8 cellular contexts compared by ENCODE assay signal in the genomic region with DNA sequence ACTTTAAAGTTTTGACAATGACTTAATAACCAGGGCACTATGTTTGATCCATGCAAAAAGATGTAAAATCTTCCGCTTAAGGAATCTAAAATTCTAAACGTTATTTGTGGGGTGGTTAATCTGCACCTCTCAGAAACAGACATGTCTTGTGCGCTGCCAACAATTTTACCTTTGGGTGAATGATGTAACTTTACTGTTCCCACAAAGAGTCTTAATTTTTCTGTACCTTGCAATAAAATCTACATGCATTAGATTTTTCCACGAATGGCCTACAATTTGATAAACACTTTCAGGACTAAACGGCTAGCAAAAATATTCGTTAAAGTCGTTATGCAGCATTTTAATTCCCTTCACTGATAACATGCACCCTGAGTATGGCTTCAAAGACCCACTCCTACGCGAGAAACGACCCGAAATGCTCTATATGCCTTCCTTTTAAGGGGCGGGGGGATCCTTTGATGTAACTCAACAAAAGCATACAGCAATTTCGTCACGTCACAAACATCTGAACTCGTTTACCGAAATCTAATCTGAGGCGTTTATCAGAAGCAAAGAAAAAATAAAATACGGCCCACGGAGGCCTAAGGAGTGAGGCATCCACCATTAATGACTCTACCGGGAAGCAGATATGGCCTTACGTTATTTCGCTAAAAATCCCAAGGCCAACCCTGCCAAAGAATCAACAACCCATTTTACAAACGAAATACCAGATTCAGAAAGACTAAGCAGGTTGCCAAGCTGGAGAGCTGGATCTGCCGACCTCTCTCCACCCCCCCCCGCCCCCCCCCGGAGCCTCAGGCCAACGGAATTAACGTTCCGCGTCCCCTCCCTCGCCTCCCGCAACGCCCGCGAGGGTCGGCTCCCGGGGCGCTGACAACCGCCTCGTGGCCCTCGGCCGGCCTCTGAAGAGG. TPM values are rescaled to one million over a fixed set of nuclear protein-coding genes. Genes with fewer than 3 reads are reported as not detected.
DNase-seq lines count a peak whose midpoint lies in the region; ATAC-seq, FAIRE-seq and TF ChIP-seq lines count a peak whose summit lies in the region.

No MANE protein-coding gene starts in this region.

- peak overlapping the region; percentile 99 for H3K27ac Mint-ChIP-seq in Caco-2 (ENCODE audit: unreplicated experiment)
- H3K27ac Mint-ChIP-seq in H9, result peak overlapping the region; percentile 99

- H2AFZ ChIP-seq in H9 (ENCODE audit: low read length) (no peak overlapping the region), OCI-LY3 (ENCODE audit: low read depth, low read length) (peak overlapping the region; percentile 32; the same call in 1 of the 2 replicates), GM12878 (ENCODE audit: control insufficient read depth, low read depth, low read length) (peak overlapping the region; percentile 96)

- H3K4me1 Mint-ChIP-seq in Caco-2 (ENCODE audit: low read depth, unreplicated experiment), result peaks cover 8% of the 10 kb centered on the region
- H3K4me1 Mint-ChIP-seq in H9, result peaks cover 10 to 15% of the 10 kb centered on the region in 2 experiments

- no peak overlapping the region for H3T11ph ChIP-seq in H9 (ENCODE audit: low read length)

- TF ChIP-seq CTCF in Caco-2 (IDR thresholded peaks at IDR 0.05; ENCODE audit: insufficient read depth in 1 of 2, low read depth in 1 of 2, low read length in 1 of 2, severe bottlenecking in 1 of 2, unreplicated experiment in 1 of 2) (no peak), H9 (conservative IDR thresholded peaks at IDR 0.05) (no peak), OCI-LY3 (IDR thresholded peaks at IDR 0.05; ENCODE audit: low read depth, low read length) (no peak), GM12878 (IDR thresholded peaks at IDR 0.05 in 2 of 3, conservative IDR thresholded peaks at IDR 0.05 in 1 of 3; ENCODE audit: control insufficient read depth in 2 of 3, extremely low read depth in 1 of 3, insufficient read depth in 1 of 3, low read depth in 3 of 3, low read length in 3 of 3) (no peak)

- H2AK5ac ChIP-seq in H9 (ENCODE audit: insufficient read length, low read length), result no peak overlapping the region

- intact Hi-C loops in Caco-2 (cut with micrococcal nuclease; ENCODE audit: unreplicated experiment) (loop anchor here (1.0 to 5.0 kb wide), 4 partner anchors 49 to 326 kb away; partner anchors contain the start of genes CCNB1 and MARVELD2), GM12878 (cut with micrococcal nuclease; ENCODE audit: unreplicated experiment) (loop anchor here (1.0 to 10.0 kb wide), 4 partner anchors 104 to 275 kb away; partner anchors contain the start of genes CCNB1 and CDK7)

- H4K5ac ChIP-seq in H9 (ENCODE audit: insufficient read length, low read depth, low read length), result no peak overlapping the region

- ATAC-seq in GM12878 (peak; percentile 4), HG02610 (IDR thresholded peaks at IDR 0.05; ENCODE audit: unreplicated experiment) (no peak)

- H3K14ac ChIP-seq in H9 (ENCODE audit: insufficient read depth, low read length), result peak overlapping the region; percentile 80; the same call in 1 of the 2 replicates

- H3K4me3 ChIP-seq in Caco-2 (ENCODE audit: low read depth, low read length), result peak overlapping the region; percentile 67
- H3K4me3 ChIP-seq in OCI-LY3 (ENCODE audit: low read length), result peak overlapping the region; percentile 100
- peak overlapping the region; percentile 93 for H3K4me3 ChIP-seq in GM12878
- peak overlapping the region; percentile 98 for H3K4me3 ChIP-seq in iPS-20b (ENCODE audit: low read length)

- no peak overlapping the region for H4K8ac ChIP-seq in H9 (replicated peaks; ENCODE audit: insufficient read length, low read depth, low read length)

- H3K4me2 ChIP-seq in H9 (ENCODE audit: insufficient read depth, insufficient read length, low read length), result peak overlapping the region; percentile 89
- peak overlapping the region; percentile 93 for H3K4me2 ChIP-seq in OCI-LY3 (ENCODE audit: low read length)
- peak overlapping the region; percentile 80 for H3K4me2 ChIP-seq in GM12878 (ENCODE audit: control insufficient read depth, insufficient read depth)

- H3K27me3 ChIP-seq in Caco-2 (replicated peaks; ENCODE audit: control insufficient read depth, insufficient read depth, low read length) (no peaks in the 10 kb centered on the region), H9 (ENCODE audit: insufficient read depth, low read length) (no peaks in the 10 kb centered on the region), OCI-LY3 (ENCODE audit: low read depth, low read length) (no peaks in the 10 kb centered on the region), GM12878 (replicated peaks in 1 of 2; ENCODE audit: control insufficient read depth in 2 of 2, insufficient read depth in 2 of 2, low read length in 1 of 2) (no peaks in the 10 kb centered on the region), iPS-20b (ENCODE audit: insufficient read depth, low read length) (no peaks in the 10 kb centered on the region)

- SMC1A ChIA-PET in GM12878 (lab: Charles Lee; ENCODE audit: uncharacterized antibody, unreplicated experiment), result interaction anchor here (0.5 to 1.9 kb wide), 3 partner anchors 8 to 273 kb away, joined by 3 to 5 read pairs (median 4); no protein-coding TSS in a partner anchor

- no peak overlapping the region for H2BK12ac ChIP-seq in H9 (ENCODE audit: insufficient read length, low read depth, low read length)

- RAD21 ChIA-PET in GM12878 (lab: Charles Lee; ENCODE audit: unreplicated experiment), result no interaction called here

- H3K4me3 Mint-ChIP-seq in Caco-2 (ENCODE audit: unreplicated experiment) (peak overlapping the region; percentile 90), H9 (peak overlapping the region; percentile 97 to 98)

- H3K27me3 Mint-ChIP-seq in Caco-2 (ENCODE audit: insufficient read depth, unreplicated experiment) (no peaks in the 10 kb centered on the region), H9 (ENCODE audit: low read depth) (no peaks in the 10 kb centered on the region)

- no peaks in the 10 kb centered on the region for H3K9me3 ChIP-seq in Caco-2
- no peaks in the 10 kb centered on the region for H3K9me3 ChIP-seq in H9 (ENCODE audit: control insufficient read depth, low read depth, low read length)
- no peaks in the 10 kb centered on the region for H3K9me3 ChIP-seq in OCI-LY3 (ENCODE audit: insufficient read depth, low read length)
- H3K9me3 ChIP-seq in GM12878 (replicated peaks; ENCODE audit: control insufficient read depth, insufficient read depth, low read length), result no peaks in the 10 kb centered on the region
- H3K9me3 ChIP-seq in iPS-20b (ENCODE audit: insufficient read depth, low read depth, low read length), result no peaks in the 10 kb centered on the region

- no peak for TF ChIP-seq RAD21 in GM12878 (IDR thresholded peaks at IDR 0.05; ENCODE audit: insufficient read depth, low read depth, low read length)

- H3K36me3 Mint-ChIP-seq in Caco-2 (ENCODE audit: insufficient read depth, unreplicated experiment), result peaks cover 68% of the 10 kb centered on the region
- peaks cover 21 to 31% (median 26%) of the 10 kb centered on the region in 3 experiments; a peak in 6 of 7 replicates for H3K36me3 Mint-ChIP-seq in H9 (ENCODE audit: insufficient read depth in 1 of 3, low read depth in 3 of 3)

- POLR2A ChIA-PET in Caco-2 (lab: Charles Lee), result interaction anchor here (0.5 to 0.7 kb wide), 2 partner anchors 30 to 282 kb away, joined by 4 to 8 read pairs; no protein-coding TSS in a partner anchor
- POLR2A ChIA-PET in GM12878 (lab: Charles Lee), result no interaction called here

- no peak overlapping the region for H2BK20ac ChIP-seq in H9 (ENCODE audit: low read depth, low read length, poor library complexity, severe bottlenecking)

- H4K20me1 ChIP-seq in H9 (ENCODE audit: control insufficient read depth, insufficient read depth, insufficient read length) (peaks cover 3% of the 10 kb centered on the region), OCI-LY3 (ENCODE audit: insufficient read depth, low read length) (peaks cover 3% of the 10 kb centered on the region; the same call in 1 of the 2 replicates), GM12878 (ENCODE audit: control insufficient read depth, insufficient read depth) (no peaks in the 10 kb centered on the region)

- no peak overlapping the region for H2BK5ac ChIP-seq in H9 (ENCODE audit: insufficient read length, low read length)

- H3K18ac ChIP-seq in H9 (ENCODE audit: insufficient read length, low read depth, low read length), result peak overlapping the region; percentile 93

- no CpG with 5 or more reads among the region's 42 CpGs for WGBS in H9 (ENCODE audit: extremely low coverage, insufficient read length, low lambda C conversion rate)
- 1% methylated on average over 34 of the region's 42 CpGs for WGBS in GM12878 (ENCODE audit: insufficient coverage, insufficient replicate concordance, low lambda C conversion rate, missing lambda C conversion rate)

- TF ChIP-seq POLR2A in GM12878 (IDR thresholded peaks at IDR 0.05; ENCODE audit: low read depth, low read length), result no peak

- H2BK120ac ChIP-seq in H9 (ENCODE audit: low read depth, low read length, poor library complexity, severe bottlenecking), result no peak overlapping the region

- no peak overlapping the region for H2BK15ac ChIP-seq in H9 (ENCODE audit: low read depth, low read length)

- H3K27ac ChIP-seq in H9 (ENCODE audit: insufficient read length, low read depth, low read length), result peak overlapping the region; percentile 73
- peak overlapping the region; percentile 85 for H3K27ac ChIP-seq in OCI-LY3 (ENCODE audit: low read length)
- peak overlapping the region; percentile 99 for H3K27ac ChIP-seq in GM12878 (ENCODE audit: control insufficient read depth, insufficient read depth)
- peak overlapping the region; percentile 93 for H3K27ac ChIP-seq in iPS-20b (ENCODE audit: low read length)

- H3K56ac ChIP-seq in H9 (ENCODE audit: insufficient read length, low read depth, low read length), result no peak overlapping the region

- H3K4me1 ChIP-seq in Caco-2 (peaks cover 15% of the 10 kb centered on the region), H9 (ENCODE audit: insufficient read depth, low read length) (no peaks in the 10 kb centered on the region), OCI-LY3 (ENCODE audit: low read length) (peaks cover 14% of the 10 kb centered on the region), GM12878 (ENCODE audit: control insufficient read depth, insufficient read depth, low read length) (no peaks in the 10 kb centered on the region; the same call in 1 of the 2 replicates), iPS-20b (ENCODE audit: insufficient read depth, low read length) (no peaks in the 10 kb centered on the region)

- in situ Hi-C loops in GM12878 (cut with MboI), result no loop called here

- H3K23me2 ChIP-seq in H9 (ENCODE audit: insufficient read length, low read depth, low read length, poor library complexity, severe bottlenecking), result peaks cover 2% of the 10 kb centered on the region

- H3K36me3 ChIP-seq in Caco-2 (ENCODE audit: control insufficient read depth, insufficient read depth, low read length) (no peaks in the 10 kb centered on the region; the same call in 1 of the 2 replicates), OCI-LY3 (replicated peaks; ENCODE audit: low read depth, low read length) (peaks cover 14% of the 10 kb centered on the region), GM12878 (ENCODE audit: control insufficient read depth in 2 of 2, insufficient read depth in 2 of 2, low read length in 1 of 2) (peaks cover 0 to 19% of the 10 kb centered on the region in 2 experiments; a peak in 2 of 4 replicates), iPS-20b (ENCODE audit: insufficient read depth, low read depth, low read length) (peaks cover 31% of the 10 kb centered on the region)

- no peak for FAIRE-seq in GM12878 (lab: Jason Lieb, UNC)

- H3K79me1 ChIP-seq in H9 (ENCODE audit: insufficient read depth, low read depth, low read length, poor library complexity, severe bottlenecking), result no peaks in the 10 kb centered on the region

- DNase-seq in Caco-2, result peak in 1 of 2 experiments; percentile 55
- no peak for DNase-seq in H9
- no peak for DNase-seq in GM12878 (ENCODE audit: low read depth, low spot score)
- DNase-seq in stimulated activated CD4-positive, alpha-beta T cell treated with anti-CD3 and anti-CD28 coated beads, Interleukin-4, amount 100 ng/mL, for 1 hour, result peak; percentile 14
- no peak for DNase-seq in GM19238 (ENCODE audit: insufficient read length, low spot score)

- BruUV-seq in Caco-2 (replicated peaks; lab: Mats Ljungman, UMichigan) (TSS peak; percentile 65), GM12878 (replicated peaks; lab: Mats Ljungman, UMichigan) (TSS peak; percentile 75)

- H3K9me3 Mint-ChIP-seq in Caco-2 (ENCODE audit: unreplicated experiment), result no peaks in the 10 kb centered on the region
- no peaks in the 10 kb centered on the region for H3K9me3 Mint-ChIP-seq in H9

- H3K23ac ChIP-seq in H9 (ENCODE audit: insufficient read length, low read depth, low read length), result no peak overlapping the region

- H3K4ac ChIP-seq in H9 (ENCODE audit: low read depth, low read length), result no peak overlapping the region

- H3K79me2 ChIP-seq in H9 (ENCODE audit: insufficient read depth, low read length) (peaks cover 31% of the 10 kb centered on the region; the same call in 1 of the 2 replicates), OCI-LY3 (ENCODE audit: low read length) (peaks cover 88% of the 10 kb centered on the region), GM12878 (ENCODE audit: control insufficient read depth, insufficient read depth, low read length) (peaks cover 93% of the 10 kb centered on the region)

- H4K91ac ChIP-seq in H9 (ENCODE audit: insufficient read length, low read depth, low read length), result no peak overlapping the region

- H3K9ac ChIP-seq in H9 (ENCODE audit: extremely low read depth, insufficient read length, low read length), result peak overlapping the region; percentile 96
- peak overlapping the region; percentile 95 for H3K9ac ChIP-seq in OCI-LY3 (ENCODE audit: low read length)
- H3K9ac ChIP-seq in GM12878 (ENCODE audit: control insufficient read depth, insufficient read depth, low read length), result peak overlapping the region; percentile 97
- peak overlapping the region; percentile 98 for H3K9ac ChIP-seq in iPS-20b (ENCODE audit: low read depth, low read length)

- CTCF ChIA-PET in Caco-2 (lab: Charles Lee), result no interaction called here
- CTCF ChIA-PET in GM12878 (lab: Yijun Ruan, JAX), result interaction anchor here (1.1 to 1.8 kb wide), 2 partner anchors 36 to 275 kb away, joined by 3 to 6 read pairs; partner anchors contain the start of genes CCDC125 and SLC30A5

- no peak for TF ChIP-seq EP300 in GM12878 (IDR thresholded peaks at IDR 0.05; ENCODE audit: borderline replicate concordance in 1 of 2, control insufficient read depth in 1 of 2, low read depth in 2 of 2, low read length in 2 of 2)

RNA-seq across cellular contexts. Expression of gene AK6, which starts 0.6 kb away (rescaled TPM):
- 66.8 and 75.1 TPM in 2 replicates for total RNA-seq in Caco-2 (2022)
- total RNA-seq in H9 (2021), result 39.0 and 40.8 TPM in 2 replicates
- 16.1 and 19.0 TPM in 2 replicates for total RNA-seq in GM12878 (2013; cell fraction: nucleolus; rRNA removed)
- 45.2 and 64.5 TPM in 2 replicates for total RNA-seq in GM12878 (2014; rRNA removed)
- total RNA-seq in GM12878 (2014; rRNA removed; fragmentation: Illumina TruSeq; extraction: Trizol), result 62.6 and 64.5 TPM in 2 replicates
- total RNA-seq in GM12878 (2021), result 50.7 and 53.5 TPM in 2 replicates
- polyA plus RNA-seq in GM12878 (2011; ENCODE audit: low read depth), result 19.4 TPM
- polyA plus RNA-seq in GM12878 (2011; rRNA removed), result 88.2 and 155 TPM in 2 replicates
- polyA plus RNA-seq in GM12878 (2011; cell fraction: cytosol; rRNA removed), result 15.1 and 15.4 TPM in 2 replicates
- 22.3 and 31.5 TPM in 2 replicates for polyA plus RNA-seq in GM12878 (2011; cell fraction: nucleus; rRNA removed)
- polyA plus RNA-seq in GM12878 (2012), result 66.5 and 73.9 TPM in 2 replicates
- 72.7 and 84.7 TPM in 2 replicates for polyA plus RNA-seq in GM12878 (2014; fragmentation: Illumina TruSeq; extraction: Trizol)
- polyA plus RNA-seq in GM12878 (2014; fragmentation: Nextera tagmentation; extraction: Ambion mirVana), result 100 to 1,000 TPM; 396 to 446 TPM
- polyA plus RNA-seq in GM12878 (2014; rRNA removed), result 85.0 and 94.3 TPM in 2 replicates
- polyA plus RNA-seq in GM12878 (2016; fragmentation: Nextera tagmentation; extraction: Ambion mirVana), result 100 to 1,000 TPM; 254 to 271 TPM
- polyA minus RNA-seq in GM12878 (2011; rRNA and poly(A)+ RNA removed), result 7.7 and 17.6 TPM in 2 replicates
- polyA minus RNA-seq in GM12878 (2011; cell fraction: cytosol; rRNA and poly(A)+ RNA removed), result 11.5 and 18.9 TPM in 2 replicates
- polyA minus RNA-seq in GM12878 (2011; cell fraction: nucleus; rRNA and poly(A)+ RNA removed), result 2.9 and 4.0 TPM in 2 replicates

RNA-seq across cellular contexts. Expression of gene TAF9, which starts 0.6 kb away (rescaled TPM):
- total RNA-seq in Caco-2 (2022) (92.5 and 101 TPM in 2 replicates), H9 (2021) (82.4 and 85.0 TPM in 2 replicates), GM12878 (2014; rRNA removed) (96.0 and 106 TPM in 2 replicates), GM12878 (2014; rRNA removed; fragmentation: Illumina TruSeq; extraction: Trizol) (96.9 and 102 TPM in 2 replicates), GM12878 (2021) (64.4 and 64.8 TPM in 2 replicates)
- total RNA-seq in GM12878 (2013; cell fraction: nucleolus; rRNA removed), result 63.2 and 67.2 TPM in 2 replicates
- 85.6 TPM for polyA plus RNA-seq in GM12878 (2011; ENCODE audit: low read depth)
- polyA plus RNA-seq in GM12878 (2011; rRNA removed) (171 and 220 TPM in 2 replicates), GM12878 (2014; fragmentation: Illumina TruSeq; extraction: Trizol) (152 and 175 TPM in 2 replicates), GM12878 (2014; fragmentation: Nextera tagmentation; extraction: Ambion mirVana) (100 to 1,000 TPM; 191 to 318 TPM), GM12878 (2014; rRNA removed) (87.3 and 95.7 TPM in 2 replicates), GM12878 (2016; fragmentation: Nextera tagmentation; extraction: Ambion mirVana) (100 to 1,000 TPM; 149 to 165 TPM)
- polyA plus RNA-seq in GM12878 (2011; cell fraction: cytosol; rRNA removed), result 91.9 and 146 TPM in 2 replicates
- 64.4 and 67.3 TPM in 2 replicates for polyA plus RNA-seq in GM12878 (2011; cell fraction: nucleus; rRNA removed)
- 67.5 and 81.9 TPM in 2 replicates for polyA plus RNA-seq in GM12878 (2012)
- polyA minus RNA-seq in GM12878 (2011; rRNA and poly(A)+ RNA removed), result 61.2 and 109 TPM in 2 replicates
- polyA minus RNA-seq in GM12878 (2011; cell fraction: cytosol; rRNA and poly(A)+ RNA removed), result 14.6 and 17.5 TPM in 2 replicates
- polyA minus RNA-seq in GM12878 (2011; cell fraction: nucleus; rRNA and poly(A)+ RNA removed), result 34.6 and 50.6 TPM in 2 replicates

RNA-seq across cellular contexts. Expression of gene RAD17, which starts 0.9 kb away (rescaled TPM):
- total RNA-seq in Caco-2 (2022), result 33.8 and 36.0 TPM in 2 replicates
- 28.5 and 31.9 TPM in 2 replicates for total RNA-seq in H9 (2021)
- total RNA-seq in GM12878 (2013; cell fraction: nucleolus; rRNA removed), result 77.8 and 86.5 TPM in 2 replicates
- 34.9 and 44.7 TPM in 2 replicates for total RNA-seq in GM12878 (2014; rRNA removed)
- 43.4 and 44.4 TPM in 2 replicates for total RNA-seq in GM12878 (2014; rRNA removed; fragmentation: Illumina TruSeq; extraction: Trizol)
- total RNA-seq in GM12878 (2021), result 32.7 and 35.9 TPM in 2 replicates
- 17.7 TPM for polyA plus RNA-seq in GM12878 (2011; ENCODE audit: low read depth)
- polyA plus RNA-seq in GM12878 (2011; rRNA removed), result 55.4 and 60.7 TPM in 2 replicates
- 26.9 and 29.8 TPM in 2 replicates for polyA plus RNA-seq in GM12878 (2011; cell fraction: cytosol; rRNA removed)
- 35.1 and 44.9 TPM in 2 replicates for polyA plus RNA-seq in GM12878 (2011; cell fraction: nucleus; rRNA removed)
- 28.8 and 32.2 TPM in 2 replicates for polyA plus RNA-seq in GM12878 (2012)
- polyA plus RNA-seq in GM12878 (2014; fragmentation: Illumina TruSeq; extraction: Trizol), result 47.9 and 77.7 TPM in 2 replicates
- 10 to 100 TPM; 23.9 to 30.8 TPM for polyA plus RNA-seq in GM12878 (2014; fragmentation: Nextera tagmentation; extraction: Ambion mirVana)
- 46.7 and 47.5 TPM in 2 replicates for polyA plus RNA-seq in GM12878 (2014; rRNA removed)
- polyA plus RNA-seq in GM12878 (2016; fragmentation: Nextera tagmentation; extraction: Ambion mirVana), result 10 to 100 TPM; 43.9 to 46.6 TPM
- 34.0 and 56.0 TPM in 2 replicates for polyA minus RNA-seq in GM12878 (2011; rRNA and poly(A)+ RNA removed)
- polyA minus RNA-seq in GM12878 (2011; cell fraction: cytosol; rRNA and poly(A)+ RNA removed), result 18.9 and 22.1 TPM in 2 replicates
- polyA minus RNA-seq in GM12878 (2011; cell fraction: nucleus; rRNA and poly(A)+ RNA removed), result 55.6 and 92.6 TPM in 2 replicates

RNA-seq across cellular contexts. Expression of gene CCDC125, which starts 36.1 kb away (rescaled TPM):
- 20.8 and 22.4 TPM in 2 replicates for total RNA-seq in Caco-2 (2022)
- 0.48 and 0.68 TPM in 2 replicates for total RNA-seq in H9 (2021)
- 50.2 and 52.9 TPM in 2 replicates for total RNA-seq in GM12878 (2013; cell fraction: nucleolus; rRNA removed)
- 3.6 and 5.1 TPM in 2 replicates for total RNA-seq in GM12878 (2014; rRNA removed)
- total RNA-seq in GM12878 (2014; rRNA removed; fragmentation: Illumina TruSeq; extraction: Trizol), result 11.0 and 12.3 TPM in 2 replicates
- 9.8 and 10.1 TPM in 2 replicates for total RNA-seq in GM12878 (2021)
- polyA plus RNA-seq in GM12878 (2011; ENCODE audit: low read depth), result 4.1 TPM
- polyA plus RNA-seq in GM12878 (2011; rRNA removed), result 6.6 and 9.9 TPM in 2 replicates
- polyA plus RNA-seq in GM12878 (2011; cell fraction: cytosol; rRNA removed), result 1.9 and 2.4 TPM in 2 replicates
- polyA plus RNA-seq in GM12878 (2011; cell fraction: nucleus; rRNA removed), result 6.6 and 6.8 TPM in 2 replicates
- 5.6 and 7.1 TPM in 2 replicates for polyA plus RNA-seq in GM12878 (2012)
- polyA plus RNA-seq in GM12878 (2014; fragmentation: Illumina TruSeq; extraction: Trizol), result 11.6 and 15.4 TPM in 2 replicates
- 1 to 10 TPM; 6.4 to 6.5 TPM for polyA plus RNA-seq in GM12878 (2014; fragmentation: Nextera tagmentation; extraction: Ambion mirVana)
- polyA plus RNA-seq in GM12878 (2014; rRNA removed), result 7.3 and 8.2 TPM in 2 replicates
- 1 to 10 TPM; 7.7 to 8.7 TPM for polyA plus RNA-seq in GM12878 (2016; fragmentation: Nextera tagmentation; extraction: Ambion mirVana)
- polyA minus RNA-seq in GM12878 (2011; rRNA and poly(A)+ RNA removed), result 6.0 and 8.4 TPM in 2 replicates
- polyA minus RNA-seq in GM12878 (2011; cell fraction: cytosol; rRNA and poly(A)+ RNA removed), result 2.5 and 2.7 TPM in 2 replicates
- 3.3 and 5.1 TPM in 2 replicates for polyA minus RNA-seq in GM12878 (2011; cell fraction: nucleus; rRNA and poly(A)+ RNA removed)

RNA-seq across cellular contexts. Expression of gene MARVELD2, which starts 46.2 kb away (rescaled TPM):
- total RNA-seq in Caco-2 (2022) (47.2 and 50.3 TPM in 2 replicates), H9 (2021) (29.5 and 30.3 TPM in 2 replicates), GM12878 (2014; rRNA removed) (4.9 and 6.7 TPM in 2 replicates), GM12878 (2014; rRNA removed; fragmentation: Illumina TruSeq; extraction: Trizol) (6.2 TPM in 2 replicates), GM12878 (2021) (6.1 and 6.2 TPM in 2 replicates)
- total RNA-seq in GM12878 (2013; cell fraction: nucleolus; rRNA removed), result 3.9 and 4.4 TPM in 2 replicates
- 0.88 TPM for polyA plus RNA-seq in GM12878 (2011; ENCODE audit: low read depth)
- polyA plus RNA-seq in GM12878 (2011; rRNA removed) (0.37 and 0.53 TPM in 2 replicates), GM12878 (2014; fragmentation: Illumina TruSeq; extraction: Trizol) (4.0 and 6.4 TPM in 2 replicates), GM12878 (2014; fragmentation: Nextera tagmentation; extraction: Ambion mirVana) (1 to 10 TPM; 2.3 to 3.5 TPM), GM12878 (2014; rRNA removed) (4.0 and 4.5 TPM in 2 replicates), GM12878 (2016; fragmentation: Nextera tagmentation; extraction: Ambion mirVana) (1 to 10 TPM; 3.3 to 3.6 TPM)
- polyA plus RNA-seq in GM12878 (2011; cell fraction: cytosol; rRNA removed), result 0.32 and 0.33 TPM in 2 replicates
- 0.31 TPM in 2 replicates for polyA plus RNA-seq in GM12878 (2011; cell fraction: nucleus; rRNA removed)
- 1.1 and 1.2 TPM in 2 replicates for polyA plus RNA-seq in GM12878 (2012)
- 0.95 and 1.5 TPM in 2 replicates for polyA minus RNA-seq in GM12878 (2011; rRNA and poly(A)+ RNA removed)
- 0.40 TPM in 1 of 2 replicates, not detected in the other for polyA minus RNA-seq in GM12878 (2011; cell fraction: cytosol; rRNA and poly(A)+ RNA removed)
- polyA minus RNA-seq in GM12878 (2011; cell fraction: nucleus; rRNA and poly(A)+ RNA removed), result 1.8 and 1.9 TPM in 2 replicates
